8 cellular contexts compared by ENCODE assay signal in the genomic region with DNA sequence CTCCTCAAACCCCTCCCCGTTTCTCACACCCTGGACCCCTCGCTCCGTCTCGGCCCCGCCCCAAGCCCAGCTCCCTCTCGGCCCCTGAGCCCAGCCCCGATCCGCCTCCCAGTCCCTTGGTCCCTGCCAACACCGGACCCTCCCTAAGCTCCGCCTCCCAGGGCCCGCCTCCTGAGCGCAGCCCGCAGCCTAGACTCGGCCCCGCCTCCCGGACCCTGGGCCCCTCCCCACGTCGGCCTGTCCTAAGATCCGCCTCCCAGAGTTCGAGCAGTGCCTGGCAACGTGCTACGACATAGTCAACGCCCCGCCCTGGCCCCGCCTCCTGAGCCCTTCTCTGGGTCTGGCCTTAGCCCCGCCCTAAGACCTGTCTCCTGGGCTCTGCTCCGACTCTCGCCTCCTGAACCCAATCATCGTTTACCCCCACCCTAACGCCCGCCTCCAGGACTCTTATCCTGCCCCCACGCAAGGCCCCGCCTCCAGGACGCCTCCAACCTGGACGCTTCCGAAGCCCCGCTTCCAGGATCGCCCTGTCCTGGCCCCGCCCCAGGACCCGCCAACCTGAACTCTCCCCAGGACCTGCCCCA. TPM values are rescaled to one million over a fixed set of nuclear protein-coding genes. Genes with fewer than 3 reads are reported as not detected.
DNase-seq lines count a peak whose midpoint lies in the region; ATAC-seq, FAIRE-seq and TF ChIP-seq lines count a peak whose summit lies in the region.
"Not testable (repeated sequence)": the region's sequence is repeated elsewhere in the genome, so short reads cannot be mapped to it uniquely, and the experiment has no call there.

No MANE protein-coding gene starts in this region.

- H3K27ac ChIP-seq in H1 (ENCODE audit: low read depth, low read length); mesendoderm (ENCODE audit: low read depth, low read length): not testable (repeated sequence)

- TF ChIP-seq EP300 in H1 (IDR thresholded peaks at IDR 0.05; ENCODE audit: borderline replicate concordance in 1 of 2, low read depth in 2 of 2, low read length in 2 of 2), result not testable (repeated sequence)

- H3K14ac ChIP-seq in H1 (ENCODE audit: insufficient read length), result not testable (repeated sequence)

- not testable (repeated sequence) for H3K9ac ChIP-seq in H1 (replicated peaks in 1 of 4; ENCODE audit: extremely low read depth in 1 of 4, low read depth in 3 of 4, low read length in 3 of 4); mesendoderm (ENCODE audit: low read length)

- H3K4ac ChIP-seq in H1 (replicated peaks; ENCODE audit: insufficient read length, low read depth, low read length); mesendoderm (ENCODE audit: low read depth, low read length): not testable (repeated sequence)

- not testable (repeated sequence) for H3K18ac ChIP-seq in H1 (ENCODE audit: extremely low read depth, low read length); mesendoderm (ENCODE audit: low read length)

- peak overlapping the region; percentile 33 to 64 (median 49); a peak in 7 of 8 replicates for H3K4me3 ChIP-seq in H1 (ENCODE audit: extremely low read depth in 1 of 4, insufficient read depth in 2 of 4, low read depth in 3 of 4, low read length in 4 of 4)
- not testable (repeated sequence) for H3K4me3 ChIP-seq in mesendoderm (ENCODE audit: low read length)

- peak overlapping the region in 1 of 2 experiments; percentile 80; a peak in 1 of 4 replicates for H3K4me2 ChIP-seq in H1 (ENCODE audit: insufficient read depth in 1 of 2, low read depth in 2 of 2, low read length in 2 of 2)
- H3K4me2 ChIP-seq in mesendoderm (ENCODE audit: low read length), result not testable (repeated sequence)

- 2% methylated on average over 26 of the region's 40 CpGs; no CpG with 5 or more reads in 1 of the 2 experiments for WGBS in H1 (ENCODE audit: extremely low coverage in 1 of 2, insufficient coverage in 1 of 2, insufficient read length in 1 of 2, insufficient replicate concordance in 2 of 2, low coverage in 1 of 2, low lambda C conversion rate in 2 of 2, missing lambda C conversion rate in 1 of 2), 2 experiments
- WGBS in mesendoderm (ENCODE audit: extremely low coverage, insufficient coverage, low lambda C conversion rate), result no CpG with 5 or more reads among the region's 40 CpGs

- not testable (repeated sequence) for H4K91ac ChIP-seq in H1 (replicated peaks; ENCODE audit: insufficient read length, low read length)

- not testable (repeated sequence) for H3K79me1 ChIP-seq in H1 (ENCODE audit: low read depth, low read length); mesendoderm (ENCODE audit: low read length)

- not testable (repeated sequence) for H3K4me1 ChIP-seq in H1 (replicated peaks in 1 of 4; ENCODE audit: control insufficient read depth in 3 of 4, insufficient read depth in 4 of 4, low read length in 3 of 4); mesendoderm (ENCODE audit: control insufficient read depth, low read depth, low read length)

- DNase-seq in COLO829 (ENCODE audit: low spot score), result peak; percentile 88
- peak; percentile 61 to 100 (median 99) for DNase-seq in HUDEP-2 (lab: John Stamatoyannopoulos, UW; ENCODE audit: unreplicated experiment in 76 of 76)
- peak; percentile 97 for DNase-seq in NOMO-1 treated with dmso at 0.1 percent for 144 hours (lab: John Stamatoyannopoulos, UW; ENCODE audit: unreplicated experiment)
- DNase-seq in activated CD8-positive, alpha-beta memory T cell treated with anti-CD3 and anti-CD28 coated beads, Interleukin-2, amount 50 U/mL, for 1 hour (ENCODE audit: extremely low read depth), result peak; percentile 97
- DNase-seq in H1 (ENCODE audit: low read depth in 1 of 2, low spot score in 2 of 2), result peak; percentile 99
- DNase-seq in mesendoderm, result peak; percentile 99
- peak; percentile 98 for DNase-seq in stimulated activated CD8-positive, alpha-beta memory T cell treated with anti-CD3 and anti-CD28 coated beads, Interleukin-12 subunit alpha, Interleukin-12 subunit beta, amount 100 ng/mL, for 4 hours (ENCODE audit: low read depth)

- H3K23ac ChIP-seq in H1 (ENCODE audit: insufficient read length); mesendoderm (ENCODE audit: low read length): not testable (repeated sequence)

- H2BK12ac ChIP-seq in H1 (ENCODE audit: low read depth, low read length), result not testable (repeated sequence)

- CTCF ChIA-PET in H1 (lab: Charles Lee; ENCODE audit: partially characterized antibody), result not testable (repeated sequence)

- not testable (repeated sequence) for FAIRE-seq in H1 (lab: Jason Lieb, UNC)

- H3K9me3 ChIP-seq in H1 (ENCODE audit: insufficient read depth in 2 of 2, low read depth in 1 of 2, low read length in 1 of 2), result not testable (repeated sequence)

- not testable (repeated sequence) for H3K36me3 ChIP-seq in H1 (ENCODE audit: control insufficient read depth in 2 of 4, insufficient read depth in 4 of 4, low read length in 3 of 4); mesendoderm (ENCODE audit: control insufficient read depth, insufficient read depth, low read length)

- H2BK5ac ChIP-seq in H1 (ENCODE audit: low read depth, low read length); mesendoderm (ENCODE audit: low read length): not testable (repeated sequence)

- not testable (repeated sequence) for H4K5ac ChIP-seq in H1 (ENCODE audit: insufficient read length, low read depth, low read length); mesendoderm (ENCODE audit: low read length)

- H3K27me3 ChIP-seq in H1 (replicated peaks in 1 of 4; ENCODE audit: control insufficient read depth in 3 of 4, extremely low read depth in 1 of 4, insufficient read depth in 3 of 4, low read length in 3 of 4); mesendoderm (ENCODE audit: insufficient read depth, low read length, poor library complexity): not testable (repeated sequence)

- H3K23me2 ChIP-seq in H1 (ENCODE audit: low read depth, low read length), result not testable (repeated sequence)

- not testable (repeated sequence) for H2BK15ac ChIP-seq in H1 (ENCODE audit: low read length); mesendoderm (replicated peaks; ENCODE audit: low read depth)

- not testable (repeated sequence) for TF ChIP-seq CTCF in H1 (IDR thresholded peaks at IDR 0.05; ENCODE audit: control extremely low read depth in 1 of 3, insufficient read depth in 1 of 3, low read depth in 1 of 3, low read length in 3 of 3)

- H2AFZ ChIP-seq in H1 (ENCODE audit: low read length), result not testable (repeated sequence)

- not testable (repeated sequence) for H3K79me2 ChIP-seq in H1 (ENCODE audit: control insufficient read depth in 1 of 2, insufficient read depth in 2 of 2, low read length in 2 of 2); mesendoderm (ENCODE audit: control insufficient read depth, insufficient read depth, low read length)

- not testable (repeated sequence) for TF ChIP-seq RAD21 in H1 (IDR thresholded peaks at IDR 0.05 in 1 of 2, conservative IDR thresholded peaks at IDR 0.05 in 1 of 2; ENCODE audit: low read depth in 2 of 2, low read length in 2 of 2)

- H2AK5ac ChIP-seq in H1 (ENCODE audit: low read depth, low read length); mesendoderm (ENCODE audit: low read length): not testable (repeated sequence)

- H4K20me1 ChIP-seq in H1 (replicated peaks in 1 of 2; ENCODE audit: control insufficient read depth in 1 of 2, insufficient read depth in 2 of 2, low read length in 2 of 2), result not testable (repeated sequence)

- H4K8ac ChIP-seq in H1 (ENCODE audit: extremely low read depth, insufficient read depth, low read length); mesendoderm (ENCODE audit: low read depth, low read length): not testable (repeated sequence)

- not testable (repeated sequence) for TF ChIP-seq POLR2A in H1 (IDR thresholded peaks at IDR 0.05; ENCODE audit: control extremely low read depth in 1 of 2, low read depth in 2 of 2, low read length in 2 of 2)

- H2BK120ac ChIP-seq in H1 (replicated peaks; ENCODE audit: low read depth, low read length); mesendoderm (ENCODE audit: low read depth, low read length): not testable (repeated sequence)

- H3K56ac ChIP-seq in H1 (replicated peaks; ENCODE audit: insufficient read length, low read depth, low read length); mesendoderm (ENCODE audit: low read length): not testable (repeated sequence)

- POLR2A ChIA-PET in H1 (lab: Charles Lee; ENCODE audit: partially characterized antibody), result not testable (repeated sequence)

- H2BK20ac ChIP-seq in H1 (ENCODE audit: low read length), result not testable (repeated sequence)

- peak; percentile 84 for ATAC-seq in GM21423 (IDR thresholded peaks at IDR 0.05; ENCODE audit: unreplicated experiment)

TF ChIP-seq in H1, 55 proteins besides CTCF, POLR2A, EP300 and RAD21:
- peak; percentile 76 for TF ChIP-seq RFX5 (IDR thresholded peaks at IDR 0.05; ENCODE audit: borderline replicate concordance, low read depth, low read length)
- TF ChIP-seq CREB1 (IDR thresholded peaks at IDR 0.05), result 0 out of 2 replicates have a peak, but pooled peaks have one; percentile 40

RNA-seq across cellular contexts. Expression of gene ROPN1B, which starts 53.1 kb away (rescaled TPM):
- 0.36 TPM in 1 of 2 replicates, not detected in the other for total RNA-seq in H1 (2021; fragmentation: NEBNext Ultra II Directional; extraction: Animal tissue kit (Norgen Biotek cat#: 25700))
- polyA plus RNA-seq in H1 (2011; rRNA removed), result 0.09 and 0.30 TPM in 2 replicates
- 0.45 TPM for polyA plus RNA-seq in H1 (2011; cell fraction: cytosol; rRNA removed)
- polyA plus RNA-seq in H1 (2011; cell fraction: nucleus; rRNA removed), result 0.37 TPM
- 0.28 to 0.60 TPM in 2 of 4 replicates, not detected in the others for polyA plus RNA-seq in H1 (2012, experiment 1 of 2)
- polyA plus RNA-seq in H1 (2012, experiment 2 of 2), result not detected
- 0.12 TPM for polyA plus RNA-seq in H1 (2013, experiment 1 of 2)
- polyA plus RNA-seq in H1 (2013, experiment 2 of 2), result 0.09 TPM
- polyA minus RNA-seq in H1 (2011; rRNA and poly(A)+ RNA removed), result not detected in 2 replicates
- not detected for polyA minus RNA-seq in H1 (2011; cell fraction: cytosol; rRNA and poly(A)+ RNA removed)
- polyA minus RNA-seq in H1 (2011; cell fraction: nucleus; rRNA and poly(A)+ RNA removed), result not detected
- polyA plus RNA-seq in mesendoderm (2013, experiment 1 of 2), result 0.07 TPM
- polyA plus RNA-seq in mesendoderm (2013, experiment 2 of 2), result not detected
